8 cellular contexts compared by ENCODE assay signal in the genomic region with DNA sequence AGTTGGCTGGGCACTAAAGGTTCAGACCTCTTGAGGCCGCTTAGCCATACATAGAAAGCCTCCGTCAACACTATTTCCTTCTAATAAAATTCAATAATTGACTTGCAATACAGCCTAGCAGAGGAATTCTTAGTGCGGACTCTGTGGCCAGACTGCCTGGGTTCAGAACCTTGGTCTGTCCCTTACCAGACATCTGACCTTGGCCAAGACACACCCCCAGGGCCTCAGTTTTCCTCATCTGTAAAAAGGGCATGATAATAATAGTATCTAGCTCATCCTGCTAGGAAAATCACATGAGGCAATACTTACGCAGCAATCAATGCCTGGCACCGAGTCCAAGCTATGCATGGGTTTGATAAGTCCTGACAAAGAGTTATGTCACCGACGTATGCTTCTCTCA.
"Had no signal": no experiment of that assay in that cellular context is flagged by ENCODE, and none has a peak within 500 bp of the region (broad histone marks: within the 10 kb centered on the region; RNA-seq: fewer than 3 reads in every experiment).

No MANE protein-coding gene starts in this region.

- DNase-seq: GDM1, GF-D8 had no signal

- H3K4me3 ChIP-seq: GM12878 had no signal

- ATAC-seq: GM12878 had no signal

- FAIRE-seq: G401.6, GM12878, GM12891, GM12892, GM18507, GM19239 had no signal
